Comparison of ENCODE assay signal across 9 cellular contexts in genomic region chr1:65792671-65793358, GRCh38. TPM values are rescaled to one million over a fixed set of nuclear protein-coding genes. Genes with fewer than 3 reads are reported as not detected.
DNase-seq lines count a peak whose midpoint lies in the region; ATAC-seq, FAIRE-seq and TF ChIP-seq lines count a peak whose summit lies in the region.
"Had no signal": no experiment of that assay in that cellular context is flagged by ENCODE, and none has a peak within 500 bp of the region (broad histone marks: within the 10 kb centered on the region; RNA-seq: fewer than 3 reads in every experiment).

TSS of gene PDE4B (plus strand) at chr1:65792895.

- dilution Hi-C loops in endothelial cell of umbilical vein (cut with MboI; ENCODE audit: extremely low pct_ligation_motif_present, low sequenced_read_pairs), result no loop called here

- no TSS peak for BruUV-seq in endothelial cell of umbilical vein (replicated peaks; lab: Mats Ljungman, UMichigan)

- no peak within 1 kb of the TSS for H3K4me3 Mint-ChIP-seq in natural killer cell

- intact Hi-C loops in endothelial cell of umbilical vein (cut with micrococcal nuclease), result loop anchor here (10.0 kb wide), 1 partner anchor 368 kb away; the partner anchor contains the start of genes LEPR and LEPROT
- intact Hi-C loops in natural killer cell (cut with micrococcal nuclease), result no loop called here

- no peaks in the 10 kb centered on the region for H4K20me1 ChIP-seq in endothelial cell of umbilical vein (replicated peaks; ENCODE audit: control insufficient read depth, extremely low read depth, insufficient read depth, low read length)

- ATAC-seq in natural killer cell (no peak), GM19023 (IDR thresholded peaks at IDR 0.05; ENCODE audit: unreplicated experiment) (no peak)

- H3K79me2 ChIP-seq in endothelial cell of umbilical vein (ENCODE audit: control insufficient read depth, insufficient read depth, low read length), result no peaks in the 10 kb centered on the region

- H3K27me3 Mint-ChIP-seq in natural killer cell (ENCODE audit: low read depth in 2 of 2), result peaks cover 17 to 30% of the 10 kb centered on the region in 2 donors

- H3K4me1 ChIP-seq in endothelial cell of umbilical vein (ENCODE audit: control insufficient read depth, extremely low read depth, insufficient read depth, low read length), result peaks cover 13% of the 10 kb centered on the region

- no peaks in the 10 kb centered on the region for H3K36me3 Mint-ChIP-seq in natural killer cell

- H3K27me3 ChIP-seq in endothelial cell of umbilical vein (ENCODE audit: control insufficient read depth in 2 of 2, insufficient read depth in 2 of 2, low read length in 2 of 2), result peaks cover 20 to 39% of the 10 kb centered on the region in 2 experiments

- H3K36me3 ChIP-seq in endothelial cell of umbilical vein (ENCODE audit: control insufficient read depth in 2 of 2, extremely low read depth in 1 of 2, insufficient read depth in 2 of 2, low read length in 2 of 2), result no peaks in the 10 kb centered on the region

- peak within 1 kb of the TSS; percentile 22 to 57 (median 24) for H3K4me3 ChIP-seq in endothelial cell of umbilical vein (replicated peaks in 1 of 3; ENCODE audit: insufficient read depth in 1 of 3, low read depth in 1 of 3, low read length in 3 of 3)

- no peak for TF ChIP-seq POLR2A in endothelial cell of umbilical vein (IDR thresholded peaks at IDR 0.05; ENCODE audit: low read depth, low read length)

- H3K9me3 Mint-ChIP-seq in natural killer cell, result peaks cover 2 to 4% of the 10 kb centered on the region in 2 donors

- no peak within 1 kb of the TSS for H3K27ac ChIP-seq in endothelial cell of umbilical vein (ENCODE audit: insufficient read depth, low read depth, low read length)
- H3K27ac ChIP-seq: 22Rv1 had no signal

- peak within 1 kb of the TSS; percentile 69 for H2AFZ ChIP-seq in endothelial cell of umbilical vein (ENCODE audit: low read depth, low read length)

- TF ChIP-seq CTCF in endothelial cell of umbilical vein (IDR thresholded peaks at IDR 0.05; ENCODE audit: extremely low read depth in 1 of 2, insufficient read depth in 1 of 2, low read depth in 1 of 2, low read length in 2 of 2), result no peak
- no peak for TF ChIP-seq CTCF in natural killer cell (IDR thresholded peaks at IDR 0.05)

- DNase-seq in DMS 273 (lab: John Stamatoyannopoulos, UW; ENCODE audit: unreplicated experiment) (peak; percentile 86), DMS 273 treated with DMSO at 0.1 percent for 48 hours (lab: John Stamatoyannopoulos, UW) (no peak), NCI-H510A treated with DMSO at 0.1 percent for 48 hours (lab: John Stamatoyannopoulos, UW) (peak; percentile 64), endothelial cell of umbilical vein (ENCODE audit: low read depth, low spot score) (peak; percentile 22), natural killer cell (no peak), amniotic stem cell (lab: John Stamatoyannopoulos, UW) (no peak)
- DNase-seq in activated CD4-positive, alpha-beta T cell treated with anti-CD3 and anti-CD28 coated beads, Interleukin-2, amount 50 U/mL, for 4 hours, result no peak

- CTCF ChIA-PET in endothelial cell of umbilical vein (lab: Charles Lee), result interaction anchor here (1.6 kb wide), 1 partner anchor 19 kb away, joined by 7 read pairs; no protein-coding TSS in a partner anchor

- peak within 1 kb of the TSS; percentile 57 for H3K4me2 ChIP-seq in endothelial cell of umbilical vein (ENCODE audit: insufficient read depth, low read length)

- H3K9ac ChIP-seq in endothelial cell of umbilical vein (replicated peaks; ENCODE audit: extremely low read depth, insufficient read depth, low read length), result no peak within 1 kb of the TSS

- FAIRE-seq in endothelial cell of umbilical vein (lab: Jason Lieb, UNC), result no peak

- POLR2A ChIA-PET in endothelial cell of umbilical vein (lab: Charles Lee), result no interaction called here

- H3K9me3 ChIP-seq in endothelial cell of umbilical vein (replicated peaks; ENCODE audit: control insufficient read depth, insufficient read depth, low read length), result no peaks in the 10 kb centered on the region

- H3K9me1 ChIP-seq in endothelial cell of umbilical vein (replicated peaks; ENCODE audit: control insufficient read depth, extremely low read depth, insufficient read depth, low read length), result no peaks in the 10 kb centered on the region

- no peak within 1 kb of the TSS for H3K27ac Mint-ChIP-seq in natural killer cell

- H3K4me1 Mint-ChIP-seq in natural killer cell, result no peaks in the 10 kb centered on the region

TF ChIP-seq in endothelial cell of umbilical vein, 7 proteins besides CTCF, POLR2A, EP300 and RAD21:
- TF ChIP-seq GATA2 (IDR thresholded peaks at IDR 0.05; ENCODE audit: insufficient read depth, insufficient read length, low read depth, low read length) (no peak), MYC (IDR thresholded peaks at IDR 0.05; ENCODE audit: low read depth, low read length) (no peak), MAX (IDR thresholded peaks at IDR 0.05; ENCODE audit: insufficient read depth, insufficient read length) (no peak), FOS (IDR thresholded peaks at IDR 0.05; ENCODE audit: borderline replicate concordance, insufficient read depth, low read length) (no peak), POLR2AphosphoS5 (IDR thresholded peaks at IDR 0.05; ENCODE audit: insufficient read depth, low read depth, low read length) (no peak), EZH2 (IDR thresholded peaks at IDR 0.05; ENCODE audit: borderline replicate concordance, low read depth, low read length, severe bottlenecking) (no peak), JUN (IDR thresholded peaks at IDR 0.05; ENCODE audit: borderline replicate concordance, insufficient read depth, insufficient read length, low read depth) (no peak)

RNA-seq across cellular contexts. Expression of gene PDE4B, which starts in this region (rescaled TPM):
- total RNA-seq in endothelial cell of umbilical vein, result 69.8 and 72.1 TPM in 2 replicates
- 48.5 and 63.5 TPM in 2 replicates for polyA plus RNA-seq in endothelial cell of umbilical vein
- polyA plus RNA-seq in endothelial cell of umbilical vein (2011; cell fraction: cytosol; rRNA removed), result 50.1 and 54.3 TPM in 2 replicates
- 129 and 156 TPM in 2 replicates for polyA plus RNA-seq in endothelial cell of umbilical vein (2011; cell fraction: nucleus; rRNA removed)
- 60.6 and 70.2 TPM in 2 replicates for polyA plus RNA-seq in endothelial cell of umbilical vein (2012)
- 120 and 127 TPM in 2 replicates for polyA minus RNA-seq in endothelial cell of umbilical vein
- polyA minus RNA-seq in endothelial cell of umbilical vein (2011; cell fraction: cytosol; rRNA and poly(A)+ RNA removed), result not detected
- 249 and 261 TPM in 2 replicates for polyA minus RNA-seq in endothelial cell of umbilical vein (2011; cell fraction: nucleus; rRNA and poly(A)+ RNA removed)
- total RNA-seq in natural killer cell, result 10 to 100 TPM; 18.0 to 42.4 (median 25.5) TPM

Comparison
In these comparisons a context has a peak if more than half of its experiments do, and no peak if none do; other contexts are left out.
1. DNase-seq: peak in DMS 273 (single experiment), NCI-H510A treated with DMSO at 0.1 percent for 48 hours (single experiment) and endothelial cell of umbilical vein (single experiment); none in DMS 273 treated with DMSO at 0.1 percent for 48 hours (single experiment), natural killer cell (single experiment), amniotic stem cell (single experiment) and activated CD4-positive, alpha-beta T cell treated with anti-CD3 and anti-CD28 coated beads, Interleukin-2, amount 50 U/mL, for 4 hours (0 of 2).